Comparison of ENCODE assay signal across 8 cellular contexts in the genomic region with DNA sequence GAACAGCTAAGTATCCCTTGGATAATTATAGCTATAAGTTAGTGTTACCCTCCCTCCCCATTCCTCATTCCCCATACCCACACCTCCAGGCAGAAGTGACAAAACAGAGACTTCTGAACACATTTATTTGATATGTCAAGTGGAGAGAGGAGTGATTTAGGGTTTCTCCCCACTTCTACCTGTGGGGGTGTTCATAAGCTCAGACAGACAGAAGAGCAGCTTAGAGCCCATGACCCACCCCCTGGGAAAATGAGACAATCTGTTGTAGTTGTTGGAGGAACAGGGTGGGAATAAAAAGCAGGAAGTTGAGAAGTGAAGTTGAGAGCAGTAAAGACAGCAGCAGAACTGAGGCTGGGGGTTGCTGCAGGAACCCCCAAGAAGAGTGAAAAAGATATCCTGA. TPM values are rescaled to one million over a fixed set of nuclear protein-coding genes. Genes with fewer than 3 reads are reported as not detected.
DNase-seq lines count a peak whose midpoint lies in the region; ATAC-seq, FAIRE-seq and TF ChIP-seq lines count a peak whose summit lies in the region.
"Had no signal": no experiment of that assay in that cellular context is flagged by ENCODE, and none has a peak within 500 bp of the region (broad histone marks: within the 10 kb centered on the region; RNA-seq: fewer than 3 reads in every experiment).

No MANE protein-coding gene starts in this region.

- H3K27ac ChIP-seq in CD8-positive, alpha-beta T cell (ENCODE audit: low read depth, low read length), result no peak overlapping the region
- H3K27ac ChIP-seq in IMR-90 (ENCODE audit: insufficient read depth, low read length) (no peak overlapping the region), K562 (ENCODE audit: extremely low read depth, low read depth, low read length) (no peak overlapping the region), neuronal stem cell (replicated peaks; ENCODE audit: low read length) (no peak overlapping the region)

- peaks cover 21 to 66% of the 10 kb centered on the region in 2 experiments for H3K79me1 ChIP-seq in IMR-90 (ENCODE audit: low read depth in 1 of 2, low read length in 2 of 2)
- no peaks in the 10 kb centered on the region for H3K79me1 ChIP-seq in neuronal stem cell (ENCODE audit: low read depth, low read length)

- H3K23ac ChIP-seq in IMR-90 (ENCODE audit: low read depth, low read length) (no peak overlapping the region), neuronal stem cell (ENCODE audit: low read depth, low read length, poor library complexity) (no peak overlapping the region)

- H2AFZ ChIP-seq in IMR-90 (replicated peaks; ENCODE audit: low read length, poor library complexity), result no peak overlapping the region
- no peak overlapping the region for H2AFZ ChIP-seq in K562 (ENCODE audit: low read depth, low read length)
- peak overlapping the region; percentile 96 for H2AFZ ChIP-seq in neuronal stem cell (ENCODE audit: low read length)

- H4K91ac ChIP-seq in IMR-90 (ENCODE audit: insufficient read depth, low read depth, low read length), result no peak overlapping the region
- no peak overlapping the region for H4K91ac ChIP-seq in neuronal stem cell (ENCODE audit: low read depth, low read length, poor library complexity)

- peak overlapping the region; percentile 34 for H3K27ac Mint-ChIP-seq in CD8-positive, alpha-beta T cell

- BruUV-seq in IMR-90 (replicated peaks; lab: Mats Ljungman, UMichigan), result no TSS peak
- no TSS peak for BruUV-seq in K562 (replicated peaks; lab: Mats Ljungman, UMichigan)

- H3K9me3 ChIP-seq in CD8-positive, alpha-beta T cell (ENCODE audit: low read length), result no peaks in the 10 kb centered on the region
- H3K9me3 ChIP-seq in IMR-90 (ENCODE audit: control insufficient read depth, insufficient read depth, low read length) (no peaks in the 10 kb centered on the region), K562 (replicated peaks; ENCODE audit: control insufficient read depth, insufficient read depth, low read depth, low read length) (no peaks in the 10 kb centered on the region), neuronal stem cell (replicated peaks in 1 of 2; ENCODE audit: control insufficient read depth in 2 of 2, insufficient read depth in 1 of 2, low read depth in 1 of 2, low read length in 2 of 2) (peaks cover 0 to 4% of the 10 kb centered on the region in 2 donors)

- H3K4me2 ChIP-seq in IMR-90 (ENCODE audit: low read depth, low read length), result no peak overlapping the region
- no peak overlapping the region for H3K4me2 ChIP-seq in K562 (ENCODE audit: insufficient read depth, low read length)
- no peak overlapping the region for H3K4me2 ChIP-seq in neuronal stem cell (ENCODE audit: insufficient read depth, low read length, poor library complexity, severe bottlenecking)

- TF ChIP-seq RAD21 in IMR-90 (IDR thresholded peaks at IDR 0.05; ENCODE audit: low read length), result no peak
- TF ChIP-seq RAD21 in K562 (CRISPR knock-in tag; conservative IDR thresholded peaks at IDR 0.05 in 1 of 2, IDR thresholded peaks at IDR 0.05 in 1 of 2), result no peak

- CTCF ChIA-PET in CD8-positive, alpha-beta T cell (lab: Charles Lee), result interaction anchor here (0.8 to 2.7 kb wide), 7 partner anchors 18 to 100 kb away, joined by 3 to 16 read pairs (median 4); partner anchors contain the start of genes PIAS3, RBM8A and TXNIP
- CTCF ChIA-PET in IMR-90 (lab: Yijun Ruan, JAX), result no interaction called here
- CTCF ChIA-PET in K562 (lab: Yijun Ruan, JAX; ENCODE audit: low intra/inter-chr PET ratio), result no interaction called here

- FAIRE-seq in K562 (lab: Jason Lieb, UNC), result no peak

- dilution Hi-C loops in IMR-90 (cut with HindIII; ENCODE audit: low sequenced_read_pairs, unreplicated experiment), result no loop called here

- no peak overlapping the region for H4K8ac ChIP-seq in IMR-90 (ENCODE audit: low read depth in 2 of 2, low read length in 2 of 2)
- no peak overlapping the region for H4K8ac ChIP-seq in neuronal stem cell (ENCODE audit: low read depth, low read length)

- no peaks in the 10 kb centered on the region for H3K27me3 ChIP-seq in CD8-positive, alpha-beta T cell (ENCODE audit: insufficient read depth, low read length)
- H3K27me3 ChIP-seq in IMR-90 (ENCODE audit: control insufficient read depth, insufficient read depth, low read length) (no peaks in the 10 kb centered on the region), K562 (ENCODE audit: control insufficient read depth in 2 of 2, insufficient read depth in 2 of 2, low read length in 2 of 2) (no peaks in the 10 kb centered on the region; a peak in 1 of 5 replicates), neuronal stem cell (ENCODE audit: control insufficient read depth in 3 of 3, insufficient read depth in 3 of 3, low read depth in 1 of 3, low read length in 3 of 3) (peaks cover 0 to 51% (median 18%) of the 10 kb centered on the region in 3 experiments)

- H2AK9ac ChIP-seq in IMR-90 (replicated peaks; ENCODE audit: low read depth, low read length, poor library complexity), result no peak overlapping the region

- H2BK5ac ChIP-seq in IMR-90 (ENCODE audit: low read depth, low read length, poor library complexity, severe bottlenecking), result no peak overlapping the region
- H2BK5ac ChIP-seq in neuronal stem cell (ENCODE audit: low read length), result no peak overlapping the region

- no peak overlapping the region for H3K14ac ChIP-seq in IMR-90 (replicated peaks; ENCODE audit: low read depth, low read length)
- H3K14ac ChIP-seq in neuronal stem cell (ENCODE audit: low read length), result no peak overlapping the region

- no peak overlapping the region for H3K4me3 ChIP-seq in CD8-positive, alpha-beta T cell (ENCODE audit: low read depth, low read length)
- H3K4me3 ChIP-seq in IMR-90 (ENCODE audit: insufficient read depth, low read depth, low read length) (no peak overlapping the region), K562 (no peak overlapping the region), neuronal stem cell (ENCODE audit: low read length in 2 of 2) (peak overlapping the region in 1 of 2 donors; percentile 66)

- H3K36me3 Mint-ChIP-seq in CD8-positive, alpha-beta T cell, result peaks cover 12% of the 10 kb centered on the region

- H3K9ac ChIP-seq in IMR-90 (ENCODE audit: low read depth, low read length) (no peak overlapping the region), K562 (ENCODE audit: insufficient read depth in 1 of 2, low read depth in 2 of 2, low read length in 2 of 2) (no peak overlapping the region), neuronal stem cell (ENCODE audit: low read depth, low read length, poor library complexity) (no peak overlapping the region)

- H3K9me1 ChIP-seq in IMR-90 (ENCODE audit: insufficient read depth, low read length), result peaks cover 22% of the 10 kb centered on the region
- no peaks in the 10 kb centered on the region for H3K9me1 ChIP-seq in K562 (ENCODE audit: control insufficient read depth, insufficient read depth, low read length)

- no peak overlapping the region for H2BK12ac ChIP-seq in neuronal stem cell (ENCODE audit: low read length)

- H3K4ac ChIP-seq in IMR-90 (ENCODE audit: low read depth, low read length), result no peak overlapping the region
- H3K4ac ChIP-seq in neuronal stem cell (ENCODE audit: low read length), result no peak overlapping the region

- no peak for DNase-seq in CD8-positive, alpha-beta T cell
- DNase-seq in IMR-90 (no peak), K562 (ENCODE audit: extremely low read depth in 1 of 4, low spot score in 3 of 4) (no peak), neuronal stem cell (ENCODE audit: low spot score) (no peak), mucosa of gallbladder (ENCODE audit: low spot score) (no peak), hepatic stellate cell (ENCODE audit: low spot score) (no peak)
- no peak for DNase-seq in activated CD8-positive, alpha-beta memory T cell treated with anti-CD3 and anti-CD28 coated beads for 24 hours
- DNase-seq: HCEC 1CT had no signal

- peaks cover 65% of the 10 kb centered on the region for H3K4me1 ChIP-seq in CD8-positive, alpha-beta T cell (ENCODE audit: insufficient read depth, low read length)
- H3K4me1 ChIP-seq in IMR-90 (ENCODE audit: control insufficient read depth, insufficient read depth, low read length), result peaks cover 30% of the 10 kb centered on the region
- peaks cover 38 to 39% of the 10 kb centered on the region in 2 experiments; a peak in 4 of 5 replicates for H3K4me1 ChIP-seq in K562 (replicated peaks in 1 of 2; ENCODE audit: control insufficient read depth in 2 of 2, insufficient read depth in 2 of 2, low read length in 2 of 2)
- H3K4me1 ChIP-seq in neuronal stem cell (ENCODE audit: control insufficient read depth in 2 of 2, insufficient read depth in 1 of 2, low read depth in 1 of 2, low read length in 2 of 2), result peaks cover 13 to 55% of the 10 kb centered on the region in 2 donors

- no peak overlapping the region for H4K5ac ChIP-seq in IMR-90 (ENCODE audit: low read depth, low read length)

- in situ Hi-C loops in IMR-90 (cut with MboI; ENCODE audit: low sequenced_read_pairs), result no loop called here
- in situ Hi-C loops in K562 (cut with MboI), result no loop called here

- peaks cover 15% of the 10 kb centered on the region; the same call in 1 of the 2 replicates for H4K20me1 ChIP-seq in IMR-90 (ENCODE audit: insufficient read depth, low read length)
- H4K20me1 ChIP-seq in K562 (replicated peaks; ENCODE audit: control insufficient read depth, insufficient read depth, low read length), result no peaks in the 10 kb centered on the region

- peak overlapping the region; percentile 91 for H3K4me3 Mint-ChIP-seq in CD8-positive, alpha-beta T cell

- H2BK20ac ChIP-seq in IMR-90 (ENCODE audit: low read depth, low read length), result no peak overlapping the region

- POLR2A ChIA-PET in CD8-positive, alpha-beta T cell (lab: Charles Lee), result interaction anchor here (1.6 to 4.8 kb wide), 5 partner anchors 19 to 41 kb away, joined by 5 to 63 read pairs (median 26); partner anchors contain the start of genes PEX11B, RBM8A and TXNIP
- POLR2A ChIA-PET in IMR-90 (lab: Charles Lee; ENCODE audit: unreplicated experiment) (no interaction called here), K562 (lab: Yijun Ruan, JAX) (interaction anchor here (0.9 to 2.7 kb wide), 2 partner anchors 79 to 99 kb away, joined by 5 to 17 read pairs; no protein-coding TSS in a partner anchor)

- no peak for TF ChIP-seq POLR2A in IMR-90 (IDR thresholded peaks at IDR 0.05; ENCODE audit: low read depth, low read length)
- no peak for TF ChIP-seq POLR2A in K562 (conservative IDR thresholded peaks at IDR 0.05)

- no peak for ATAC-seq in CD8-positive, alpha-beta T cell
- no peak for ATAC-seq in IMR-90 (ENCODE audit: low read depth)
- ATAC-seq in K562, result no peak

- no peaks in the 10 kb centered on the region for H3K9me3 Mint-ChIP-seq in CD8-positive, alpha-beta T cell

- TF ChIP-seq EP300 in K562 (IDR thresholded peaks at IDR 0.05; ENCODE audit: low read length), result no peak

- H3K36me3 ChIP-seq in CD8-positive, alpha-beta T cell (ENCODE audit: insufficient read depth, low read length), result no peaks in the 10 kb centered on the region
- H3K36me3 ChIP-seq in IMR-90 (ENCODE audit: control insufficient read depth, insufficient read depth, low read length) (no peaks in the 10 kb centered on the region), K562 (ENCODE audit: control insufficient read depth, insufficient read depth, low read length) (no peaks in the 10 kb centered on the region), neuronal stem cell (replicated peaks in 1 of 2; ENCODE audit: control insufficient read depth in 2 of 2, insufficient read depth in 2 of 2, low read length in 2 of 2) (no peaks in the 10 kb centered on the region)

- H3K18ac ChIP-seq in IMR-90 (ENCODE audit: low read depth, low read length) (no peak overlapping the region), neuronal stem cell (ENCODE audit: low read length) (no peak overlapping the region)

- H2BK120ac ChIP-seq in IMR-90 (ENCODE audit: low read depth, low read length) (no peak overlapping the region), neuronal stem cell (ENCODE audit: low read depth, low read length) (no peak overlapping the region)

- H3K27me3 Mint-ChIP-seq in CD8-positive, alpha-beta T cell (ENCODE audit: low read depth), result no peaks in the 10 kb centered on the region

- H2BK15ac ChIP-seq in IMR-90 (ENCODE audit: low read depth, low read length) (no peak overlapping the region), neuronal stem cell (ENCODE audit: low read length) (no peak overlapping the region)

- intact Hi-C loops in CD8-positive, alpha-beta T cell (cut with DNase I, micrococcal nuclease), result no loop called here
- intact Hi-C loops in IMR-90 (cut with micrococcal nuclease), result loop anchor here (5.0 to 10.0 kb wide), 2 partner anchors 65 to 102 kb away; partner anchors contain the start of gene PIAS3
- intact Hi-C loops in K562 (cut with micrococcal nuclease), result no loop called here

- no peak for TF ChIP-seq CTCF in CD8-positive, alpha-beta T cell (IDR thresholded peaks at IDR 0.05)
- TF ChIP-seq CTCF in IMR-90 (conservative IDR thresholded peaks at IDR 0.05; ENCODE audit: low read depth, low read length) (no peak), K562 (IDR thresholded peaks at IDR 0.05 in 2 of 3, conservative IDR thresholded peaks at IDR 0.05 in 1 of 3; ENCODE audit: insufficient read depth in 2 of 3, low read depth in 1 of 3, low read length in 3 of 3) (no peak)

- H3K79me2 ChIP-seq in K562 (ENCODE audit: control insufficient read depth, insufficient read depth, low read length), result peaks cover 33% of the 10 kb centered on the region

- no peak overlapping the region for H3K56ac ChIP-seq in IMR-90 (ENCODE audit: extremely low read depth, insufficient read depth, low read length)

- peaks cover 77% of the 10 kb centered on the region for H3K4me1 Mint-ChIP-seq in CD8-positive, alpha-beta T cell (ENCODE audit: low read depth)

- 0 out of 2 replicates have a peak overlapping the region, but pooled peaks have one; percentile 9 for H2AK5ac ChIP-seq in IMR-90 (ENCODE audit: low read depth, low read length)
- H2AK5ac ChIP-seq in neuronal stem cell (ENCODE audit: low read depth, low read length), result no peak overlapping the region

RNA-seq across cellular contexts. Expression of gene LIX1L, which starts 1.5 kb away (rescaled TPM):
- total RNA-seq in CD8-positive, alpha-beta T cell, result 10 to 100 TPM; 14.7 to 16.4 TPM
- total RNA-seq in IMR-90 (2012; rRNA removed), result 14.7 and 18.3 TPM in 2 replicates
- polyA plus RNA-seq in IMR-90 (2012; rRNA removed), result 26.9 and 28.8 TPM in 2 replicates
- polyA plus RNA-seq in IMR-90 (2012; cell fraction: cytosol; rRNA removed), result 19.4 and 24.0 TPM in 2 replicates
- 7.0 and 14.4 TPM in 2 replicates for polyA plus RNA-seq in IMR-90 (2012; cell fraction: nucleus; rRNA removed; ENCODE audit: low replicate concordance)
- 5.2 and 6.2 TPM in 2 replicates for total RNA-seq in K562 (2011; cell fraction: chromatin; rRNA removed; ENCODE audit: low replicate concordance)
- 4.7 and 4.8 TPM in 2 replicates for total RNA-seq in K562 (2011; cell fraction: nucleolus; rRNA removed)
- 8.9 and 14.7 TPM in 2 replicates for total RNA-seq in K562 (2011; cell fraction: nucleoplasm; rRNA removed)
- total RNA-seq in K562 (2014; rRNA removed), result 7.4 and 10.7 TPM in 2 replicates
- 10.0 and 11.0 TPM in 2 replicates for total RNA-seq in K562 (2014; rRNA removed; fragmentation: Illumina TruSeq; extraction: Trizol)
- 11.7 and 12.9 TPM in 2 replicates for total RNA-seq in K562 (2015; rRNA removed; fragmentation: Illumina TruSeq; extraction: Trizol)
- 15.7 and 16.4 TPM in 2 replicates for total RNA-seq in K562 (2021)
- polyA plus RNA-seq in K562 (2011; rRNA removed), result 20.6 and 26.5 TPM in 2 replicates
- 23.9 and 30.3 TPM in 2 replicates for polyA plus RNA-seq in K562 (2011; cell fraction: cytosol; rRNA removed)
- polyA plus RNA-seq in K562 (2011; cell fraction: nucleus; rRNA removed), result 5.3 and 5.5 TPM in 2 replicates
- polyA plus RNA-seq in K562 (2012), result 4.7 and 8.4 TPM in 2 replicates
- polyA plus RNA-seq in K562 (2014; fragmentation: Illumina TruSeq; extraction: Trizol), result 10.5 and 12.5 TPM in 2 replicates
- 1 to 10 TPM; 4.6 to 9.2 TPM for polyA plus RNA-seq in K562 (2014; fragmentation: Nextera tagmentation; extraction: Ambion mirVana)
- polyA plus RNA-seq in K562 (2014; rRNA removed), result 13.5 and 16.1 TPM in 2 replicates
- 17.0 and 21.0 TPM in 2 replicates for polyA minus RNA-seq in K562 (2011; rRNA and poly(A)+ RNA removed)
- polyA minus RNA-seq in K562 (2011; cell fraction: cytosol; rRNA and poly(A)+ RNA removed), result 11.1 and 12.0 TPM in 2 replicates
- 1.8 and 3.0 TPM in 2 replicates for polyA minus RNA-seq in K562 (2011; cell fraction: nucleus; rRNA and poly(A)+ RNA removed)
- polyA plus RNA-seq in neuronal stem cell (2013, experiment 1 of 2), result 17.1 TPM
- 17.4 TPM for polyA plus RNA-seq in neuronal stem cell (2013, experiment 2 of 2)
- total RNA-seq in mucosa of gallbladder, result 42.9 TPM

RNA-seq across cellular contexts. Expression of gene ANKRD34A, which starts 5.0 kb away (rescaled TPM):
- total RNA-seq in CD8-positive, alpha-beta T cell, result under 1 TPM; 0.42 to 0.62 TPM
- total RNA-seq in IMR-90 (2012; rRNA removed) (0.56 and 0.90 TPM in 2 replicates), K562 (2014; rRNA removed) (0.41 and 0.86 TPM in 2 replicates), K562 (2014; rRNA removed; fragmentation: Illumina TruSeq; extraction: Trizol) (0.18 and 0.38 TPM in 2 replicates), K562 (2015; rRNA removed; fragmentation: Illumina TruSeq; extraction: Trizol) (0.43 and 0.45 TPM in 2 replicates), K562 (2021) (0.89 and 1.6 TPM in 2 replicates), mucosa of gallbladder (3.4 TPM)
- polyA plus RNA-seq in IMR-90 (2012; rRNA removed) (1.9 and 2.3 TPM in 2 replicates), K562 (2011; rRNA removed) (0.81 and 1.0 TPM in 2 replicates), K562 (2014; fragmentation: Illumina TruSeq; extraction: Trizol) (0.80 and 0.91 TPM in 2 replicates), K562 (2014; fragmentation: Nextera tagmentation; extraction: Ambion mirVana) (under 1 TPM; 0.06 to 0.07 TPM), K562 (2014; rRNA removed) (0.64 and 0.81 TPM in 2 replicates)
- 1.6 and 1.9 TPM in 2 replicates for polyA plus RNA-seq in IMR-90 (2012; cell fraction: cytosol; rRNA removed)
- 2.6 and 2.9 TPM in 2 replicates for polyA plus RNA-seq in IMR-90 (2012; cell fraction: nucleus; rRNA removed; ENCODE audit: low replicate concordance)
- total RNA-seq in K562 (2011; cell fraction: chromatin; rRNA removed; ENCODE audit: low replicate concordance), result 1.7 and 2.2 TPM in 2 replicates
- 2.3 and 3.2 TPM in 2 replicates for total RNA-seq in K562 (2011; cell fraction: nucleolus; rRNA removed)
- total RNA-seq in K562 (2011; cell fraction: nucleoplasm; rRNA removed), result 2.1 and 2.3 TPM in 2 replicates
- 0.80 and 1.2 TPM in 2 replicates for polyA plus RNA-seq in K562 (2011; cell fraction: cytosol; rRNA removed)
- 3.0 and 4.9 TPM in 2 replicates for polyA plus RNA-seq in K562 (2011; cell fraction: nucleus; rRNA removed)
- polyA plus RNA-seq in K562 (2012), result 0.68 and 1.0 TPM in 2 replicates
- 0.49 and 0.72 TPM in 2 replicates for polyA minus RNA-seq in K562 (2011; rRNA and poly(A)+ RNA removed)
- 0.38 and 1.2 TPM in 2 replicates for polyA minus RNA-seq in K562 (2011; cell fraction: cytosol; rRNA and poly(A)+ RNA removed)
- polyA minus RNA-seq in K562 (2011; cell fraction: nucleus; rRNA and poly(A)+ RNA removed), result 1.9 and 2.0 TPM in 2 replicates
- polyA plus RNA-seq in neuronal stem cell (2013, experiment 1 of 2), result 0.10 TPM
- polyA plus RNA-seq in neuronal stem cell (2013, experiment 2 of 2), result 0.10 TPM

RNA-seq across cellular contexts. Expression of gene POLR3GL, which starts 5.2 kb away (rescaled TPM):
- 10 to 100 TPM; 12.9 to 14.4 TPM for total RNA-seq in CD8-positive, alpha-beta T cell
- total RNA-seq in IMR-90 (2012; rRNA removed), result 7.9 and 10.3 TPM in 2 replicates
- 15.3 and 16.3 TPM in 2 replicates for polyA plus RNA-seq in IMR-90 (2012; rRNA removed)
- 7.8 and 9.4 TPM in 2 replicates for polyA plus RNA-seq in IMR-90 (2012; cell fraction: cytosol; rRNA removed)
- polyA plus RNA-seq in IMR-90 (2012; cell fraction: nucleus; rRNA removed; ENCODE audit: low replicate concordance), result 4.0 and 8.8 TPM in 2 replicates
- 13.4 and 16.3 TPM in 2 replicates for total RNA-seq in K562 (2011; cell fraction: chromatin; rRNA removed; ENCODE audit: low replicate concordance)
- total RNA-seq in K562 (2011; cell fraction: nucleolus; rRNA removed), result 10.0 TPM in 2 replicates
- total RNA-seq in K562 (2011; cell fraction: nucleoplasm; rRNA removed), result 9.5 and 10.3 TPM in 2 replicates
- total RNA-seq in K562 (2014; rRNA removed), result 28.5 and 29.6 TPM in 2 replicates
- total RNA-seq in K562 (2014; rRNA removed; fragmentation: Illumina TruSeq; extraction: Trizol), result 38.6 and 48.4 TPM in 2 replicates
- 35.2 and 38.2 TPM in 2 replicates for total RNA-seq in K562 (2015; rRNA removed; fragmentation: Illumina TruSeq; extraction: Trizol)
- 17.3 and 21.1 TPM in 2 replicates for total RNA-seq in K562 (2021)
- polyA plus RNA-seq in K562 (2011; rRNA removed), result 31.0 and 39.4 TPM in 2 replicates
- polyA plus RNA-seq in K562 (2011; cell fraction: cytosol; rRNA removed), result 20.4 and 22.2 TPM in 2 replicates
- polyA plus RNA-seq in K562 (2011; cell fraction: nucleus; rRNA removed), result 18.8 and 22.7 TPM in 2 replicates
- 37.6 and 38.4 TPM in 2 replicates for polyA plus RNA-seq in K562 (2012)
- 47.6 and 47.9 TPM in 2 replicates for polyA plus RNA-seq in K562 (2014; fragmentation: Illumina TruSeq; extraction: Trizol)
- polyA plus RNA-seq in K562 (2014; fragmentation: Nextera tagmentation; extraction: Ambion mirVana), result 10 to 100 TPM; 14.6 to 21.7 TPM
- polyA plus RNA-seq in K562 (2014; rRNA removed), result 36.1 and 48.4 TPM in 2 replicates
- polyA minus RNA-seq in K562 (2011; rRNA and poly(A)+ RNA removed), result 13.5 and 15.8 TPM in 2 replicates
- polyA minus RNA-seq in K562 (2011; cell fraction: cytosol; rRNA and poly(A)+ RNA removed), result 8.9 and 9.3 TPM in 2 replicates
- 7.8 and 13.4 TPM in 2 replicates for polyA minus RNA-seq in K562 (2011; cell fraction: nucleus; rRNA and poly(A)+ RNA removed)
- 18.0 TPM for polyA plus RNA-seq in neuronal stem cell (2013, experiment 1 of 2)
- polyA plus RNA-seq in neuronal stem cell (2013, experiment 2 of 2), result 20.2 TPM
- 28.3 TPM for total RNA-seq in mucosa of gallbladder

RNA-seq across cellular contexts. Expression of gene RBM8A, which starts 32.0 kb away (rescaled TPM):
- total RNA-seq in CD8-positive, alpha-beta T cell, result 100 to 1,000 TPM; 180 to 187 TPM
- total RNA-seq in IMR-90 (2012; rRNA removed), result 94.1 and 228 TPM in 2 replicates
- 203 and 251 TPM in 2 replicates for polyA plus RNA-seq in IMR-90 (2012; rRNA removed)
- 38.0 and 140 TPM in 2 replicates for polyA plus RNA-seq in IMR-90 (2012; cell fraction: cytosol; rRNA removed)
- polyA plus RNA-seq in IMR-90 (2012; cell fraction: nucleus; rRNA removed; ENCODE audit: low replicate concordance), result 17.4 and 98.8 TPM in 2 replicates
- 63.9 and 101 TPM in 2 replicates for total RNA-seq in K562 (2011; cell fraction: chromatin; rRNA removed; ENCODE audit: low replicate concordance)
- 34.0 and 44.1 TPM in 2 replicates for total RNA-seq in K562 (2011; cell fraction: nucleolus; rRNA removed)
- total RNA-seq in K562 (2011; cell fraction: nucleoplasm; rRNA removed), result 61.8 and 68.6 TPM in 2 replicates
- 235 and 257 TPM in 2 replicates for total RNA-seq in K562 (2014; rRNA removed)
- 228 and 266 TPM in 2 replicates for total RNA-seq in K562 (2014; rRNA removed; fragmentation: Illumina TruSeq; extraction: Trizol)
- total RNA-seq in K562 (2015; rRNA removed; fragmentation: Illumina TruSeq; extraction: Trizol), result 283 and 291 TPM in 2 replicates
- 206 and 215 TPM in 2 replicates for total RNA-seq in K562 (2021)
- 152 and 225 TPM in 2 replicates for polyA plus RNA-seq in K562 (2011; rRNA removed)
- polyA plus RNA-seq in K562 (2011; cell fraction: cytosol; rRNA removed), result 67.1 and 160 TPM in 2 replicates
- 67.1 and 106 TPM in 2 replicates for polyA plus RNA-seq in K562 (2011; cell fraction: nucleus; rRNA removed)
- polyA plus RNA-seq in K562 (2012), result 172 and 328 TPM in 2 replicates
- 240 and 324 TPM in 2 replicates for polyA plus RNA-seq in K562 (2014; fragmentation: Illumina TruSeq; extraction: Trizol)
- 1,000 to 10,000 TPM in 1 of 2 experiments, 100 to 1,000 TPM in 1; 763 to 1,035 TPM for polyA plus RNA-seq in K562 (2014; fragmentation: Nextera tagmentation; extraction: Ambion mirVana)
- 301 and 311 TPM in 2 replicates for polyA plus RNA-seq in K562 (2014; rRNA removed)
- polyA minus RNA-seq in K562 (2011; rRNA and poly(A)+ RNA removed), result 126 and 166 TPM in 2 replicates
- polyA minus RNA-seq in K562 (2011; cell fraction: cytosol; rRNA and poly(A)+ RNA removed), result 31.0 and 43.5 TPM in 2 replicates
- 26.1 and 42.1 TPM in 2 replicates for polyA minus RNA-seq in K562 (2011; cell fraction: nucleus; rRNA and poly(A)+ RNA removed)
- polyA plus RNA-seq in neuronal stem cell (2013, experiment 1 of 2), result 178 TPM
- polyA plus RNA-seq in neuronal stem cell (2013, experiment 2 of 2), result 188 TPM
- total RNA-seq in mucosa of gallbladder, result 99.8 TPM

RNA-seq across cellular contexts. Expression of gene TXNIP, which starts 37.0 kb away (rescaled TPM):
- total RNA-seq in CD8-positive, alpha-beta T cell, result 100 to 1,000 TPM; 627 to 652 TPM
- total RNA-seq in IMR-90 (2012; rRNA removed) (60.0 and 77.2 TPM in 2 replicates), K562 (2014; rRNA removed) (202 and 226 TPM in 2 replicates), K562 (2014; rRNA removed; fragmentation: Illumina TruSeq; extraction: Trizol) (278 and 307 TPM in 2 replicates), K562 (2015; rRNA removed; fragmentation: Illumina TruSeq; extraction: Trizol) (217 and 235 TPM in 2 replicates), K562 (2021) (257 and 263 TPM in 2 replicates), mucosa of gallbladder (446 TPM)
- polyA plus RNA-seq in IMR-90 (2012; rRNA removed) (21.8 and 36.4 TPM in 2 replicates), K562 (2011; rRNA removed) (499 and 553 TPM in 2 replicates), K562 (2014; fragmentation: Illumina TruSeq; extraction: Trizol) (253 and 295 TPM in 2 replicates), K562 (2014; fragmentation: Nextera tagmentation; extraction: Ambion mirVana) (100 to 1,000 TPM; 120 to 237 TPM), K562 (2014; rRNA removed) (249 and 259 TPM in 2 replicates)
- polyA plus RNA-seq in IMR-90 (2012; cell fraction: cytosol; rRNA removed), result 26.3 and 27.4 TPM in 2 replicates
- 16.0 and 36.0 TPM in 2 replicates for polyA plus RNA-seq in IMR-90 (2012; cell fraction: nucleus; rRNA removed; ENCODE audit: low replicate concordance)
- total RNA-seq in K562 (2011; cell fraction: chromatin; rRNA removed; ENCODE audit: low replicate concordance), result 1,167 and 1,393 TPM in 2 replicates
- total RNA-seq in K562 (2011; cell fraction: nucleolus; rRNA removed), result 716 and 782 TPM in 2 replicates
- 756 and 864 TPM in 2 replicates for total RNA-seq in K562 (2011; cell fraction: nucleoplasm; rRNA removed)
- polyA plus RNA-seq in K562 (2011; cell fraction: cytosol; rRNA removed), result 244 and 270 TPM in 2 replicates
- polyA plus RNA-seq in K562 (2011; cell fraction: nucleus; rRNA removed), result 1,140 and 1,617 TPM in 2 replicates
- 256 and 452 TPM in 2 replicates for polyA plus RNA-seq in K562 (2012)
- 595 and 605 TPM in 2 replicates for polyA minus RNA-seq in K562 (2011; rRNA and poly(A)+ RNA removed)
- 116 and 223 TPM in 2 replicates for polyA minus RNA-seq in K562 (2011; cell fraction: cytosol; rRNA and poly(A)+ RNA removed)
- 667 and 1,436 TPM in 2 replicates for polyA minus RNA-seq in K562 (2011; cell fraction: nucleus; rRNA and poly(A)+ RNA removed)
- 111 TPM for polyA plus RNA-seq in neuronal stem cell (2013, experiment 1 of 2)
- 115 TPM for polyA plus RNA-seq in neuronal stem cell (2013, experiment 2 of 2)
